Comparison of ENCODE assay signal across 22 cellular contexts in the genomic region with DNA sequence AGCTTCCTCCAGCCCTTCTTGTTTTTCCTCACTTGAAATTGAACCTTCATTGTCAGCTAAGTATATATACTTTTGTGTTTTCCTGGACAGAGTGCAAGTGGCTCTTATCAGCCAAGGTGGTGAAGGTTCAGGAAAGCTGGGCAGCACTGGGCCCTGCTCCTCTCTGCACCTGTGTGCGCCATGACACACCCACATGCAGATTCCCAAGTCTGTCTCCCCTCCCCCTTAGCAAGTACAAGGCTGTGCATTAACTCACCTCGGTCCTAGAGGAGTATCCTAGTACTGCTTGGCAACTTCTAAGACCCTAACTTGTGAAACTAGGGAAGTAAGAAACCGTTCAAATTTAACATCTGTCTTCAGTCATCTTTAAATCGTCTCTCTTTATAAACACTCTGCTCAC.
"Had no signal": no experiment of that assay in that cellular context is flagged by ENCODE, and none has a peak within 500 bp of the region (broad histone marks: within the 10 kb centered on the region; RNA-seq: fewer than 3 reads in every experiment).

No MANE protein-coding gene starts in this region.

- DNase-seq: activated CD4-positive, alpha-beta memory T cell treated with anti-CD3 and anti-CD28 coated beads, Interleukin-2, amount 10 ng/mL, durations not matched to agents 7 days and 5 days; activated CD4-positive, alpha-beta T cell treated with anti-CD3 and anti-CD28 coated beads for 48 hours; activated CD8-positive, alpha-beta memory T cell treated with anti-CD3 and anti-CD28 coated beads, Interleukin-2, amount 10 ng/mL, durations not matched to agents 7 days and 5 days; activated effector memory CD4-positive, alpha-beta T cell treated with anti-CD3 and anti-CD28 coated beads, Interleukin-2, amount 50 U/mL, for 16 hours; activated naive CD4-positive, alpha-beta T cell treated with anti-CD3 and anti-CD28 coated beads, Interleukin-2, amount 10 ng/mL, durations not matched to agents 7 days and 5 days; activated T-cell treated with anti-CD3 and anti-CD28 coated beads for 4 hours; effector CD8-positive, alpha-beta T cell; gastrocnemius medialis; kidney; lower lobe of right lung; naive thymus-derived CD8-positive, alpha-beta T cell; stimulated activated CD4-positive, alpha-beta T cell treated with anti-CD3 and anti-CD28 coated beads, Interleukin-4, amount 100 ng/mL, for 24 hours; stimulated activated naive CD4-positive, alpha-beta T cell treated with Interleukin-2 at 50 U/mL for 16 hours; T1000; upper lobe of right lung had no signal

- H3K4me2 ChIP-seq: neural progenitor cell had no signal

- H3K36me3 ChIP-seq: cardiac muscle cell, neural progenitor cell, prostate gland had no signal

- H3K4me1 ChIP-seq: esophagus muscularis mucosa, gastrocnemius medialis, lower lobe of right lung, prostate gland, upper lobe of right lung had no signal

- H3K27ac ChIP-seq: cardiac muscle cell, esophagus muscularis mucosa, gastrocnemius medialis, lower lobe of right lung, neural progenitor cell, prostate gland, thoracic aorta, upper lobe of right lung had no signal

- H3K9me3 ChIP-seq: esophagus muscularis mucosa, gastrocnemius medialis, lower lobe of right lung, prostate gland, thoracic aorta, upper lobe of right lung had no signal

- FAIRE-seq: endothelial cell of umbilical vein, kidney had no signal

- H3K27me3 ChIP-seq: cardiac muscle cell, esophagus muscularis mucosa, gastrocnemius medialis, neural progenitor cell, upper lobe of right lung had no signal

- H2AFZ ChIP-seq: neural progenitor cell had no signal

- H3K9ac ChIP-seq: neural progenitor cell had no signal

- ATAC-seq: activated CD8-positive, alpha-beta memory T cell treated with anti-CD3 and anti-CD28 coated beads, Interleukin-2, amount 10 ng/mL, durations not matched to agents 7 days and 5 days; gastrocnemius medialis; left lobe of liver; lower lobe of right lung; naive thymus-derived CD8-positive, alpha-beta T cell; upper lobe of right lung had no signal

- H3K4me3 ChIP-seq: cardiac muscle cell, esophagus muscularis mucosa, gastrocnemius medialis, lower lobe of right lung, neural progenitor cell, prostate gland, thoracic aorta, upper lobe of right lung had no signal
